14 cellular contexts compared by ENCODE assay signal in the genomic region with DNA sequence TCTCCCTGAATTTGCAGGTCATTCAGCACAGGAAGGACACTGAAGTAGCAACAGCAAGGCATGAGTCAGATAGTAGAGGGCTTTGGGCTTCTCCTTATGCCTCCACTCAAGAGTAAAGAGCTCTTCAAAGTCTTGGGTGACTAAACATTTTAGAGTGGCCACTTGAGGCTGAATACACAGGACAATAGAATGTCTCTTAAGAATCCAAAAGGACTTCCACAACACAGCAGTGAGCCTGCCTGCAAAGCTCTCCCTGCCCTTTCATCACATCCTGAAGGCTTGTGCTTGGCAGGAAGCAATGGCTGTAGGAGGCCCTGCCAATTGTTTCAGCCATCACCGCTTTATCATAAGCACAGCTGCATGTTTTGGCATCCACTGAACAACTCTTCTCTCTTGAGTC. TPM values are rescaled to one million over a fixed set of nuclear protein-coding genes. Genes with fewer than 3 reads are reported as not detected.
DNase-seq lines count a peak whose midpoint lies in the region; ATAC-seq and TF ChIP-seq lines count a peak whose summit lies in the region.
"Had no signal": no experiment of that assay in that cellular context is flagged by ENCODE, and none has a peak within 500 bp of the region (broad histone marks: within the 10 kb centered on the region; RNA-seq: fewer than 3 reads in every experiment).

No MANE protein-coding gene starts in this region.

- H3K9me3 ChIP-seq in right atrium auricular region (peaks cover 0 to 42% of the 10 kb centered on the region in 2 donors), esophagus squamous epithelium (peaks cover 0 to 15% (median 10%) of the 10 kb centered on the region in 3 donors)

- H3K4me3 ChIP-seq in right atrium auricular region (no peak overlapping the region), esophagus squamous epithelium (no peak overlapping the region)

- no peaks in the 10 kb centered on the region for H3K36me3 ChIP-seq in right atrium auricular region
- H3K36me3 ChIP-seq in esophagus squamous epithelium = no peaks in the 10 kb centered on the region

- no peak for TF ChIP-seq POLR2A in esophagus squamous epithelium (IDR thresholded peaks at IDR 0.05)

- H3K9me3 Mint-ChIP-seq in endothelial cell (ENCODE audit: unreplicated experiment) = peaks cover 13% of the 10 kb centered on the region
- peaks cover 8% of the 10 kb centered on the region for H3K9me3 Mint-ChIP-seq in activated naive CD4-positive, alpha-beta T cell treated with anti-CD3 and anti-CD28 coated beads, Interleukin-2, amount 10 ng/mL, durations not matched to agents 7 days and 5 days

- TF ChIP-seq CTCF in right atrium auricular region (IDR thresholded peaks at IDR 0.05) (no peak), endothelial cell (IDR thresholded peaks at IDR 0.05; ENCODE audit: unreplicated experiment) (no peak), esophagus squamous epithelium (IDR thresholded peaks at IDR 0.05) (no peak)

- CTCF ChIA-PET in activated naive CD4-positive, alpha-beta T cell treated with anti-CD3 and anti-CD28 coated beads, Interleukin-2, amount 10 ng/mL, durations not matched to agents 7 days and 5 days (lab: Charles Lee) = no interaction called here

- H3K4me3 Mint-ChIP-seq in endothelial cell (ENCODE audit: unreplicated experiment) = no peak overlapping the region
- H3K4me3 Mint-ChIP-seq in activated naive CD4-positive, alpha-beta T cell treated with anti-CD3 and anti-CD28 coated beads, Interleukin-2, amount 10 ng/mL, durations not matched to agents 7 days and 5 days = no peak overlapping the region
- H3K4me3 Mint-ChIP-seq: brain; effector memory CD8-positive, alpha-beta T cell had no signal

- H3K27ac ChIP-seq in right atrium auricular region (no peak overlapping the region), esophagus squamous epithelium (peak overlapping the region in 1 of 4 donors; percentile 21)

- H3K4me1 ChIP-seq in right atrium auricular region (no peaks in the 10 kb centered on the region), esophagus squamous epithelium (peaks cover 0 to 14% (median 3%) of the 10 kb centered on the region in 3 donors)

- H3K27ac Mint-ChIP-seq in endothelial cell (ENCODE audit: unreplicated experiment) = peak overlapping the region; percentile 28
- H3K27ac Mint-ChIP-seq in activated naive CD4-positive, alpha-beta T cell treated with anti-CD3 and anti-CD28 coated beads, Interleukin-2, amount 10 ng/mL, durations not matched to agents 7 days and 5 days = no peak overlapping the region
- H3K27ac Mint-ChIP-seq: effector memory CD8-positive, alpha-beta T cell had no signal

- H3K4me1 Mint-ChIP-seq in endothelial cell (ENCODE audit: unreplicated experiment) = peaks cover 15% of the 10 kb centered on the region
- H3K4me1 Mint-ChIP-seq in activated naive CD4-positive, alpha-beta T cell treated with anti-CD3 and anti-CD28 coated beads, Interleukin-2, amount 10 ng/mL, durations not matched to agents 7 days and 5 days = no peaks in the 10 kb centered on the region
- H3K4me1 Mint-ChIP-seq: brain had no signal

- DNase-seq in Right ventricle myocardium inferior (ENCODE audit: missing footprints) (peak; percentile 72), right atrium auricular region (ENCODE audit: low spot score) (no peak), endothelial cell (ENCODE audit: low spot score) (peak; percentile 20), iPS DF 19.7 (ENCODE audit: low read depth, low spot score) (peak; percentile 90), esophagus squamous epithelium (lab: John Stamatoyannopoulos, UW) (no peak), NCI-H1092 (lab: John Stamatoyannopoulos, UW) (no peak)
- no peak for DNase-seq in activated naive CD4-positive, alpha-beta T cell treated with anti-CD3 and anti-CD28 coated beads, Interleukin-2, amount 10 ng/mL, durations not matched to agents 7 days and 5 days
- DNase-seq: activated CD8-positive, alpha-beta memory T cell treated with anti-CD3 and anti-CD28 coated beads for 24 hours; effector memory CD8-positive, alpha-beta T cell; head of caudate nucleus; MM.1S had no signal

- intact Hi-C loops in Right ventricle myocardium inferior (cut with DNase I) = no loop called here
- intact Hi-C loops in esophagus squamous epithelium (cut with DNase I) = loop anchor here (10.0 kb wide), 1 partner anchor 544 kb away; no protein-coding TSS in a partner anchor

- 24 to 29% methylated on average over 1 of the region's 1 CpG for whole genome bisulfite sequencing in esophagus squamous epithelium, 2 donors

- peaks cover 1% of the 10 kb centered on the region for H3K27me3 Mint-ChIP-seq in endothelial cell (ENCODE audit: unreplicated experiment)
- H3K27me3 Mint-ChIP-seq in activated naive CD4-positive, alpha-beta T cell treated with anti-CD3 and anti-CD28 coated beads, Interleukin-2, amount 10 ng/mL, durations not matched to agents 7 days and 5 days = peaks cover 3% of the 10 kb centered on the region

- ATAC-seq in Right ventricle myocardium inferior (peak; percentile 96), HG02571 (IDR thresholded peaks at IDR 0.05; ENCODE audit: unreplicated experiment) (no peak)
- ATAC-seq: effector memory CD8-positive, alpha-beta T cell; sciatic nerve had no signal

- H3K27me3 ChIP-seq in right atrium auricular region = no peaks in the 10 kb centered on the region
- peaks cover 0 to 33% (median 0%) of the 10 kb centered on the region in 4 donors for H3K27me3 ChIP-seq in esophagus squamous epithelium

- H3K36me3 Mint-ChIP-seq in endothelial cell (ENCODE audit: low read depth, unreplicated experiment) = peaks cover 7% of the 10 kb centered on the region
- H3K36me3 Mint-ChIP-seq in activated naive CD4-positive, alpha-beta T cell treated with anti-CD3 and anti-CD28 coated beads, Interleukin-2, amount 10 ng/mL, durations not matched to agents 7 days and 5 days = no peaks in the 10 kb centered on the region
- H3K36me3 Mint-ChIP-seq: brain had no signal

RNA-seq across cellular contexts. Expression of gene FOXQ1, which starts 36.8 kb away (rescaled TPM):
- total RNA-seq in Right ventricle myocardium inferior = not detected
- not detected for total RNA-seq in right atrium auricular region
- total RNA-seq in endothelial cell (ENCODE audit: unreplicated experiment) = 0.67 TPM
- total RNA-seq in esophagus squamous epithelium = 10 to 100 TPM in 3 of 4 donors, 1 to 10 TPM in 1; 8.1 to 13.0 (median 10.7) TPM

RNA-seq across cellular contexts. Expression of gene FOXF2, which starts 40.7 kb away (rescaled TPM):
- total RNA-seq in Right ventricle myocardium inferior = 0.24 TPM
- total RNA-seq in right atrium auricular region = under 1 TPM in 1 of 2 donors, not detected in 1; 0.55 TPM
- total RNA-seq in endothelial cell (ENCODE audit: unreplicated experiment) = not detected
- 10 to 100 TPM in 1 of 4 donors, 1 to 10 TPM in 2, under 1 TPM in 1; 0.34 to 12.4 (median 4.0) TPM for total RNA-seq in esophagus squamous epithelium

Comparison
In these comparisons a context has a peak if more than half of its experiments do, and no peak if none do; other contexts are left out.
1. DNase-seq: peak in Right ventricle myocardium inferior (single experiment), endothelial cell (single experiment) and iPS DF 19.7 (single experiment); none in right atrium auricular region (single experiment), esophagus squamous epithelium (single experiment), activated naive CD4-positive, alpha-beta T cell treated with anti-CD3 and anti-CD28 coated beads, Interleukin-2, amount 10 ng/mL, durations not matched to agents 7 days and 5 days (single experiment) and NCI-H1092 (single experiment).